8 cellular contexts compared by ENCODE assay signal in the genomic region with DNA sequence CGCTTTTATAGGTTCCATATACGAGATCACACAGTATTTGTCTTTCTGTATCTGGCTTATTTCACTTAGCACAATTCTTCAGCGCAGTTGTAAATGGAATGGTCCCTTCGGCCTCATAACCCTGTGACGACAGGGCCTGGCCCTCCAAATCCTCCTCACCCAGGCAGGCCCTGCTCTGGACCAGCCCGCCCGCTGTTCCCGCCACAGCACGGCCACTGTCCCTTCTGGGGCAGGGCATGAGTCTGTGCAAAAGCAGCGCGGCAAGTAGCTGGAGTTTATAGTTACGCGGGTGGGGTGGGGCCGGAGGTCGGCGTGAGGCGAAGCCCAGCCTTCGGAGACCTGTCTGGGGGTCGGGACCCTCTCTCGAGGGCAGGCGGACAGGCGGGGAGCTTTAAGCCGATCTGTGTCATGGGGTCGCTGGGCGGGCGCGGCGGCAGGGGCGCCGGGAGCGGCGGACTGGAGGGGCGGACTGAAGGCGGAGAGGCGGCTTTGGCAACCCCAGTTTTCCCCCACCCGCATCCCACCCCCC. TPM values are rescaled to one million over a fixed set of nuclear protein-coding genes. Genes with fewer than 3 reads are reported as not detected.
DNase-seq lines count a peak whose midpoint lies in the region; ATAC-seq and TF ChIP-seq lines count a peak whose summit lies in the region.

No MANE protein-coding gene starts in this region.

- H3K27ac ChIP-seq in esophagus squamous epithelium (peak overlapping the region; percentile 80 to 91 (median 86)), muscle layer of duodenum (ENCODE audit: low read length) (peak overlapping the region; percentile 51)

- TF ChIP-seq CTCF in esophagus squamous epithelium (IDR thresholded peaks at IDR 0.05), result no peak

- H3K36me3 ChIP-seq in NT2/D1 (ENCODE audit: insufficient read depth, insufficient read length, low read length), result peaks cover 10% of the 10 kb centered on the region
- peaks cover 0 to 30% (median 0%) of the 10 kb centered on the region in 3 donors for H3K36me3 ChIP-seq in esophagus squamous epithelium
- peaks cover 15 to 18% of the 10 kb centered on the region in 2 donors for H3K36me3 ChIP-seq in muscle layer of duodenum (ENCODE audit: control insufficient read depth in 1 of 2, insufficient read depth in 2 of 2, low read length in 2 of 2)

- TF ChIP-seq POLR2A in esophagus squamous epithelium (IDR thresholded peaks at IDR 0.05), result no peak

- peak overlapping the region; percentile 90 for H3K9ac ChIP-seq in NT2/D1 (ENCODE audit: insufficient read length, low read depth)

- WGBS in esophagus squamous epithelium, 2 donors, result 8 to 30% methylated on average over 5 to 15 of the region's 36 CpGs

- no peak for ATAC-seq in GM19455 (IDR thresholded peaks at IDR 0.05; ENCODE audit: unreplicated experiment)

- intact Hi-C loops in esophagus squamous epithelium (cut with DNase I), result no loop called here

- H3K4me1 ChIP-seq in NT2/D1 (ENCODE audit: insufficient read depth, insufficient read length) (peaks cover 2% of the 10 kb centered on the region), esophagus squamous epithelium (peaks cover 18 to 33% (median 18%) of the 10 kb centered on the region in 3 donors), muscle layer of duodenum (ENCODE audit: control insufficient read depth in 1 of 2, insufficient read depth in 2 of 2, low read length in 2 of 2) (peaks cover 6 to 11% of the 10 kb centered on the region in 2 donors)

- H3K9me3 ChIP-seq in NT2/D1 (ENCODE audit: insufficient read depth, low read length) (no peaks in the 10 kb centered on the region), esophagus squamous epithelium (no peaks in the 10 kb centered on the region), muscle layer of duodenum (ENCODE audit: control insufficient read depth in 1 of 2, low read length in 2 of 2) (no peaks in the 10 kb centered on the region)

- in situ Hi-C loops in ACHN (cut with HindIII; ENCODE audit: low pct_ligation_motif_present, low pct_unique_long_range_greater_than_20kb, low sequenced_read_pairs), result no loop called here

- peak overlapping the region; percentile 55 for H3K4me3 ChIP-seq in NT2/D1 (ENCODE audit: insufficient read length, low read depth)
- H3K4me3 ChIP-seq in esophagus squamous epithelium, result peak overlapping the region; percentile 61 to 91 (median 84)
- H3K4me3 ChIP-seq in muscle layer of duodenum (ENCODE audit: low read depth in 1 of 2, low read length in 2 of 2), result peak overlapping the region; percentile 61 to 87

- H3K27me3 ChIP-seq in NT2/D1 (ENCODE audit: insufficient read depth, insufficient read length) (no peaks in the 10 kb centered on the region), esophagus squamous epithelium (no peaks in the 10 kb centered on the region), muscle layer of duodenum (ENCODE audit: low read depth, low read length) (no peaks in the 10 kb centered on the region)

- DNase-seq in ACHN (peak; percentile 4), NT2/D1 (ENCODE audit: low read depth, low spot score) (no peak), esophagus squamous epithelium (lab: John Stamatoyannopoulos, UW) (no peak), DMS 273 (lab: John Stamatoyannopoulos, UW; ENCODE audit: unreplicated experiment) (no peak), NCI-H128 (lab: John Stamatoyannopoulos, UW; ENCODE audit: unreplicated experiment) (no peak)
- no peak for DNase-seq in NK-92 treated with Interleukin-12 subunit alpha and Interleukin-12 subunit beta, amount 100 ng/mL, for 24 hours (lab: John Stamatoyannopoulos, UW)

RNA-seq across cellular contexts. Expression of gene ARPIN, which starts 0.5 kb away (rescaled TPM):
- 10 to 100 TPM; 11.0 to 17.9 (median 14.2) TPM for total RNA-seq in esophagus squamous epithelium

RNA-seq across cellular contexts. Expression of gene AP3S2, which starts 18.4 kb away (rescaled TPM):
- total RNA-seq in esophagus squamous epithelium, result 10 to 100 TPM; 18.2 to 49.0 (median 30.3) TPM
